8 cellular contexts compared by ENCODE assay signal in genomic region chr3:138786788-138787276, GRCh38. TPM values are rescaled to one million over a fixed set of nuclear protein-coding genes. Genes with fewer than 3 reads are reported as not detected.
DNase-seq lines count a peak whose midpoint lies in the region; ATAC-seq and TF ChIP-seq lines count a peak whose summit lies in the region.

No MANE protein-coding gene starts in this region.

- H3K27ac ChIP-seq in colonic mucosa (no peak overlapping the region), neutrophil (peak overlapping the region; percentile 84)

- H3K9me3 ChIP-seq in colonic mucosa (no peaks in the 10 kb centered on the region), neutrophil (no peaks in the 10 kb centered on the region)

- H3K27me3 ChIP-seq in colonic mucosa = no peaks in the 10 kb centered on the region
- no peaks in the 10 kb centered on the region for H3K27me3 ChIP-seq in neutrophil

- no peak for ATAC-seq in GM19463 (IDR thresholded peaks at IDR 0.05; ENCODE audit: unreplicated experiment)

- intact Hi-C loops in colonic mucosa (cut with DNase I) = no loop called here

- H3K36me3 ChIP-seq in colonic mucosa = no peaks in the 10 kb centered on the region
- H3K36me3 ChIP-seq in neutrophil = no peaks in the 10 kb centered on the region

- H3K4me1 ChIP-seq in colonic mucosa = no peaks in the 10 kb centered on the region
- H3K4me1 ChIP-seq in neutrophil (ENCODE audit: control insufficient read depth in 1 of 2, insufficient read depth in 1 of 2, low read depth in 1 of 2, low read length in 1 of 2) = peaks cover 57 to 58% of the 10 kb centered on the region in 2 experiments

- H3K9ac ChIP-seq in colonic mucosa (ENCODE audit: low read depth in 2 of 2, low read length in 2 of 2) = no peak overlapping the region

- TF ChIP-seq CTCF in colonic mucosa (IDR thresholded peaks at IDR 0.05) (no peak), neutrophil (IDR thresholded peaks at IDR 0.05) (no peak)

- H3K4me3 ChIP-seq in colonic mucosa (no peak overlapping the region), neutrophil (ENCODE audit: low read depth in 1 of 2, low read length in 1 of 2) (peak overlapping the region; percentile 35 to 62)

- DNase-seq in EH (ENCODE audit: low read depth) (peak; percentile 80), NCI-H460 (ENCODE audit: extremely low read depth, low read depth) (peak; percentile 35), colonic mucosa (peak; percentile 32), A172 (ENCODE audit: low spot score) (no peak), inferior parietal cortex (ENCODE audit: extremely low spot score) (no peak), iPS-NIHi11 (ENCODE audit: low spot score) (no peak)

RNA-seq across cellular contexts. Expression of gene PIK3CB, which starts 47.9 kb away (rescaled TPM):
- total RNA-seq in NCI-H460 (2014; rRNA removed; shearing (Covaris generic)) = 15.2 and 16.5 TPM in 2 replicates
- polyA plus RNA-seq in NCI-H460 (2014; cell fraction: nucleus; rRNA removed) = 6.3 and 11.6 TPM in 2 replicates
- total RNA-seq in colonic mucosa = 10 to 100 TPM; 43.4 to 51.5 TPM
- 11.6 and 12.1 TPM in 2 replicates for total RNA-seq in A172 (2014; rRNA removed; shearing (Covaris generic))

Comparison
In these comparisons a context has a peak if more than half of its experiments do, and no peak if none do; other contexts are left out.
1. DNase-seq: peak in EH (single experiment), NCI-H460 (single experiment) and colonic mucosa (single experiment); none in A172 (single experiment), inferior parietal cortex (single experiment) and iPS-NIHi11 (single experiment).